In genomic region chr11:62574363-62575057, GRCh38 we compare ENCODE assay signal across 8 cellular contexts. TPM values are rescaled to one million over a fixed set of nuclear protein-coding genes. Genes with fewer than 3 reads are reported as not detected.
DNase-seq lines count a peak whose midpoint lies in the region; ATAC-seq lines count a peak whose summit lies in the region.

No MANE protein-coding gene starts in this region.

- peak overlapping the region; percentile 92 for H3K9ac ChIP-seq in HUES64 (ENCODE audit: low read depth, low read length)

- no peaks in the 10 kb centered on the region for H3K27me3 Mint-ChIP-seq in CD4-positive, CD25-positive, alpha-beta regulatory T cell
- H3K27me3 Mint-ChIP-seq in activated T-helper 2 cell treated with anti-CD3 and anti-CD28 coated beads, Interferon-gamma antibody, Interleukin-2, Interleukin-4, amounts not matched to agents 10 μg/mL and 5 μg/mL and 100 μg/mL, durations not matched to agents 14 hours and 24 hours and 36 hours (ENCODE audit: low read depth), result no peaks in the 10 kb centered on the region

- no peak for DNase-seq in CD4-positive, CD25-positive, alpha-beta regulatory T cell
- DNase-seq in activated T-helper 2 cell treated with anti-CD3 and anti-CD28 coated beads, Interferon-gamma antibody, Interleukin-2, Interleukin-4, amounts not matched to agents 10 μg/mL and 5 μg/mL and 100 μg/mL, durations not matched to agents 14 hours and 24 hours and 36 hours (ENCODE audit: low spot score), result no peak
- peak; percentile 59 to 78 (median 76) for DNase-seq in right cardiac atrium
- DNase-seq in retina, result peak; percentile 60
- no peak for DNase-seq in SHP77 (lab: John Stamatoyannopoulos, UW)
- no peak for DNase-seq in COR-L47 (lab: John Stamatoyannopoulos, UW)

- intact Hi-C loops in activated T-helper 2 cell treated with anti-CD3 and anti-CD28 coated beads, Interferon-gamma antibody, Interleukin-2, Interleukin-4, amounts not matched to agents 10 μg/mL and 5 μg/mL and 100 μg/mL, durations not matched to agents 14 hours and 24 hours and 36 hours (cut with micrococcal nuclease), result loop anchor here (1.0 to 5.0 kb wide), 2 partner anchors 17 to 38 kb away; partner anchors contain the start of genes EML3, ROM1 and TUT1
- intact Hi-C loops in right cardiac atrium (cut with DNase I), result no loop called here

- H3K4me1 Mint-ChIP-seq in CD4-positive, CD25-positive, alpha-beta regulatory T cell, result peaks cover 6 to 57% (median 38%) of the 10 kb centered on the region in 4 donors
- H3K4me1 Mint-ChIP-seq in activated T-helper 2 cell treated with anti-CD3 and anti-CD28 coated beads, Interferon-gamma antibody, Interleukin-2, Interleukin-4, amounts not matched to agents 10 μg/mL and 5 μg/mL and 100 μg/mL, durations not matched to agents 14 hours and 24 hours and 36 hours (ENCODE audit: low read depth), result peaks cover 35% of the 10 kb centered on the region

- peak overlapping the region; percentile 85 for H3K4me3 ChIP-seq in CD4-positive, CD25-positive, alpha-beta regulatory T cell (ENCODE audit: low read depth, low read length)
- H3K4me3 ChIP-seq in HUES64 (ENCODE audit: low read length) (peak overlapping the region; percentile 92), right cardiac atrium (ENCODE audit: low read length) (peak overlapping the region; percentile 50)

- peak overlapping the region; percentile 91 to 99 (median 96) for H3K4me3 Mint-ChIP-seq in CD4-positive, CD25-positive, alpha-beta regulatory T cell
- peak overlapping the region; percentile 92 for H3K4me3 Mint-ChIP-seq in activated T-helper 2 cell treated with anti-CD3 and anti-CD28 coated beads, Interferon-gamma antibody, Interleukin-2, Interleukin-4, amounts not matched to agents 10 μg/mL and 5 μg/mL and 100 μg/mL, durations not matched to agents 14 hours and 24 hours and 36 hours (ENCODE audit: low read depth)

- peaks cover 35% of the 10 kb centered on the region for H3K4me1 ChIP-seq in CD4-positive, CD25-positive, alpha-beta regulatory T cell (ENCODE audit: control insufficient read depth, insufficient read depth, low read length, poor library complexity, severe bottlenecking)
- H3K4me1 ChIP-seq in HUES64 (ENCODE audit: insufficient read depth, low read length) (peaks cover 24% of the 10 kb centered on the region; the same call in 1 of the 2 replicates), right cardiac atrium (ENCODE audit: control insufficient read depth, insufficient read depth, low read length) (peaks cover 2% of the 10 kb centered on the region)

- peaks cover 33% of the 10 kb centered on the region for H3K36me3 Mint-ChIP-seq in CD4-positive, CD25-positive, alpha-beta regulatory T cell
- peaks cover 82% of the 10 kb centered on the region for H3K36me3 Mint-ChIP-seq in activated T-helper 2 cell treated with anti-CD3 and anti-CD28 coated beads, Interferon-gamma antibody, Interleukin-2, Interleukin-4, amounts not matched to agents 10 μg/mL and 5 μg/mL and 100 μg/mL, durations not matched to agents 14 hours and 24 hours and 36 hours (ENCODE audit: low read depth)

- no peaks in the 10 kb centered on the region for H3K9me3 Mint-ChIP-seq in CD4-positive, CD25-positive, alpha-beta regulatory T cell
- H3K9me3 Mint-ChIP-seq in activated T-helper 2 cell treated with anti-CD3 and anti-CD28 coated beads, Interferon-gamma antibody, Interleukin-2, Interleukin-4, amounts not matched to agents 10 μg/mL and 5 μg/mL and 100 μg/mL, durations not matched to agents 14 hours and 24 hours and 36 hours, result no peaks in the 10 kb centered on the region

- WGBS in HUES64, result 11% methylated on average over 33 of the region's 33 CpGs
- WGBS in right cardiac atrium, result 1% methylated on average over 33 of the region's 33 CpGs

- peak overlapping the region; percentile 78 for H3K27ac ChIP-seq in CD4-positive, CD25-positive, alpha-beta regulatory T cell (ENCODE audit: insufficient read depth, low read length, poor library complexity, severe bottlenecking)
- H3K27ac ChIP-seq in HUES64 (ENCODE audit: low read depth, low read length) (peak overlapping the region; percentile 63), right cardiac atrium (ENCODE audit: low read length) (peak overlapping the region; percentile 71)

- peaks cover 56% of the 10 kb centered on the region for H3K36me3 ChIP-seq in CD4-positive, CD25-positive, alpha-beta regulatory T cell (ENCODE audit: control insufficient read depth, insufficient read depth, low read length)
- H3K36me3 ChIP-seq in HUES64 (ENCODE audit: insufficient read depth, low read length), result peaks cover 64% of the 10 kb centered on the region

- H3K27ac Mint-ChIP-seq in CD4-positive, CD25-positive, alpha-beta regulatory T cell, result peak overlapping the region; percentile 92 to 94 (median 92)
- peak overlapping the region; percentile 95 for H3K27ac Mint-ChIP-seq in activated T-helper 2 cell treated with anti-CD3 and anti-CD28 coated beads, Interferon-gamma antibody, Interleukin-2, Interleukin-4, amounts not matched to agents 10 μg/mL and 5 μg/mL and 100 μg/mL, durations not matched to agents 14 hours and 24 hours and 36 hours

- H3K9me3 ChIP-seq in CD4-positive, CD25-positive, alpha-beta regulatory T cell (ENCODE audit: control insufficient read depth in 2 of 2, low read length in 2 of 2), result no peaks in the 10 kb centered on the region
- H3K9me3 ChIP-seq in HUES64 (ENCODE audit: insufficient read depth, low read depth, low read length), result no peaks in the 10 kb centered on the region
- no peaks in the 10 kb centered on the region for H3K9me3 ChIP-seq in right cardiac atrium (ENCODE audit: control insufficient read depth, low read length)

- H3K27me3 ChIP-seq in CD4-positive, CD25-positive, alpha-beta regulatory T cell (ENCODE audit: control insufficient read depth, insufficient read depth, low read length), result no peaks in the 10 kb centered on the region
- H3K27me3 ChIP-seq in HUES64 (ENCODE audit: insufficient read depth, low read length), result no peaks in the 10 kb centered on the region
- H3K27me3 ChIP-seq in right cardiac atrium (ENCODE audit: control insufficient read depth, insufficient read depth), result no peaks in the 10 kb centered on the region

- no peak for ATAC-seq in CD4-positive, CD25-positive, alpha-beta regulatory T cell (ENCODE audit: low read depth in 2 of 2)
- ATAC-seq in GM19043 (IDR thresholded peaks at IDR 0.05; ENCODE audit: low read depth, unreplicated experiment) (peak; percentile 9), right cardiac atrium (peak; percentile 14 to 28)

RNA-seq across cellular contexts. Expression of gene EEF1G, which starts 0.8 kb away (rescaled TPM):
- 1,198 TPM for total RNA-seq in CD4-positive, CD25-positive, alpha-beta regulatory T cell
- polyA plus RNA-seq in CD4-positive, CD25-positive, alpha-beta regulatory T cell, result 1,000 to 10,000 TPM in 3 of 4 donors, 100 to 1,000 TPM in 1; 775 to 1,680 (median 1,413) TPM
- 1,523 TPM for polyA plus RNA-seq in HUES64 (2013, experiment 1 of 2)
- 1,614 TPM for polyA plus RNA-seq in HUES64 (2013, experiment 2 of 2)
- 1,369 and 1,395 TPM in 2 replicates for total RNA-seq in activated T-helper 2 cell treated with anti-CD3 and anti-CD28 coated beads, Interferon-gamma antibody, Interleukin-2, Interleukin-4, amounts not matched to agents 10 μg/mL and 5 μg/mL and 100 μg/mL, durations not matched to agents 14 hours and 24 hours and 36 hours
- 1,000 to 10,000 TPM in 1 of 4 donors, 100 to 1,000 TPM in 3; 807 to 1,060 (median 897) TPM for total RNA-seq in right cardiac atrium
- 770 TPM for polyA plus RNA-seq in right cardiac atrium

RNA-seq across cellular contexts. Expression of gene TUT1, which starts 16.8 kb away (rescaled TPM):
- 22.0 TPM for total RNA-seq in CD4-positive, CD25-positive, alpha-beta regulatory T cell
- 10 to 100 TPM in 3 of 4 donors, 1 to 10 TPM in 1; 6.5 to 11.9 (median 10.9) TPM for polyA plus RNA-seq in CD4-positive, CD25-positive, alpha-beta regulatory T cell
- polyA plus RNA-seq in HUES64 (2013, experiment 1 of 2), result 11.8 TPM
- polyA plus RNA-seq in HUES64 (2013, experiment 2 of 2), result 13.8 TPM
- total RNA-seq in activated T-helper 2 cell treated with anti-CD3 and anti-CD28 coated beads, Interferon-gamma antibody, Interleukin-2, Interleukin-4, amounts not matched to agents 10 μg/mL and 5 μg/mL and 100 μg/mL, durations not matched to agents 14 hours and 24 hours and 36 hours, result 29.9 and 41.7 TPM in 2 replicates
- total RNA-seq in right cardiac atrium, result 10 to 100 TPM in 3 of 4 donors, 1 to 10 TPM in 1; 8.0 to 15.3 (median 11.5) TPM
- 10.7 TPM for polyA plus RNA-seq in right cardiac atrium

RNA-seq across cellular contexts. Expression of gene MTA2, which starts 27.2 kb away (rescaled TPM):
- 172 TPM for total RNA-seq in CD4-positive, CD25-positive, alpha-beta regulatory T cell
- 10 to 100 TPM; 30.3 to 38.6 (median 33.9) TPM for polyA plus RNA-seq in CD4-positive, CD25-positive, alpha-beta regulatory T cell
- polyA plus RNA-seq in HUES64 (2013, experiment 1 of 2), result 99.8 TPM
- 97.7 TPM for polyA plus RNA-seq in HUES64 (2013, experiment 2 of 2)
- 201 and 215 TPM in 2 replicates for total RNA-seq in activated T-helper 2 cell treated with anti-CD3 and anti-CD28 coated beads, Interferon-gamma antibody, Interleukin-2, Interleukin-4, amounts not matched to agents 10 μg/mL and 5 μg/mL and 100 μg/mL, durations not matched to agents 14 hours and 24 hours and 36 hours
- 10 to 100 TPM; 34.8 to 47.6 (median 38.3) TPM for total RNA-seq in right cardiac atrium
- polyA plus RNA-seq in right cardiac atrium, result 24.1 TPM

RNA-seq across cellular contexts. Expression of gene AHNAK, which starts 27.9 kb away (rescaled TPM):
- total RNA-seq in CD4-positive, CD25-positive, alpha-beta regulatory T cell, result 852 TPM
- 10 to 100 TPM; 22.3 to 59.3 (median 39.5) TPM for polyA plus RNA-seq in CD4-positive, CD25-positive, alpha-beta regulatory T cell
- 3.4 TPM for polyA plus RNA-seq in HUES64 (2013, experiment 1 of 2)
- 4.6 TPM for polyA plus RNA-seq in HUES64 (2013, experiment 2 of 2)
- 105 and 108 TPM in 2 replicates for total RNA-seq in activated T-helper 2 cell treated with anti-CD3 and anti-CD28 coated beads, Interferon-gamma antibody, Interleukin-2, Interleukin-4, amounts not matched to agents 10 μg/mL and 5 μg/mL and 100 μg/mL, durations not matched to agents 14 hours and 24 hours and 36 hours
- 100 to 1,000 TPM; 289 to 371 (median 320) TPM for total RNA-seq in right cardiac atrium
- polyA plus RNA-seq in right cardiac atrium, result 78.1 TPM

RNA-seq across cellular contexts. Expression of gene EML3, which starts 38.1 kb away (rescaled TPM):
- total RNA-seq in CD4-positive, CD25-positive, alpha-beta regulatory T cell, result 165 TPM
- 10 to 100 TPM; 16.1 to 23.2 (median 16.4) TPM for polyA plus RNA-seq in CD4-positive, CD25-positive, alpha-beta regulatory T cell
- 10.8 TPM for polyA plus RNA-seq in HUES64 (2013, experiment 1 of 2)
- 11.2 TPM for polyA plus RNA-seq in HUES64 (2013, experiment 2 of 2)
- 144 and 146 TPM in 2 replicates for total RNA-seq in activated T-helper 2 cell treated with anti-CD3 and anti-CD28 coated beads, Interferon-gamma antibody, Interleukin-2, Interleukin-4, amounts not matched to agents 10 μg/mL and 5 μg/mL and 100 μg/mL, durations not matched to agents 14 hours and 24 hours and 36 hours
- 10 to 100 TPM; 23.5 to 33.3 (median 26.7) TPM for total RNA-seq in right cardiac atrium
- polyA plus RNA-seq in right cardiac atrium, result 23.9 TPM

Comparison
In these comparisons a context has a peak if more than half of its experiments do, and no peak if none do; other contexts are left out.
1. ATAC-seq: peak in GM19043 (single experiment) and right cardiac atrium (2 of 2); none in CD4-positive, CD25-positive, alpha-beta regulatory T cell (0 of 2).
2. DNase-seq: peak in right cardiac atrium (3 of 3) and retina (single experiment); none in CD4-positive, CD25-positive, alpha-beta regulatory T cell (0 of 3), activated T-helper 2 cell treated with anti-CD3 and anti-CD28 coated beads, Interferon-gamma antibody, Interleukin-2, Interleukin-4, amounts not matched to agents 10 μg/mL and 5 μg/mL and 100 μg/mL, durations not matched to agents 14 hours and 24 hours and 36 hours (single experiment), SHP77 (0 of 2) and COR-L47 (single experiment).
3. Peak in every context shown above with its lines, with median percentiles within 50 percentile points of each other: H3K27ac ChIP-seq and H3K4me3 ChIP-seq.